Comparison of ENCODE assay signal across 8 cellular contexts in genomic region chr3:23611737-23612295, GRCh38.
DNase-seq lines count a peak whose midpoint lies in the region; ATAC-seq and TF ChIP-seq lines count a peak whose summit lies in the region.

No MANE protein-coding gene starts in this region.

- H3K4me1 ChIP-seq in mucosa of rectum (ENCODE audit: control insufficient read depth in 2 of 2, insufficient read depth in 2 of 2, low read length in 2 of 2), result peaks cover 4 to 11% of the 10 kb centered on the region in 2 donors

- peaks cover 16% of the 10 kb centered on the region for H3K4me1 Mint-ChIP-seq in chondrocyte (ENCODE audit: low read depth)

- H3K36me3 Mint-ChIP-seq in chondrocyte (ENCODE audit: low read depth), result no peaks in the 10 kb centered on the region

- no peaks in the 10 kb centered on the region for H3K27me3 Mint-ChIP-seq in chondrocyte (ENCODE audit: low read depth)

- no peaks in the 10 kb centered on the region for H3K36me3 ChIP-seq in mucosa of rectum (ENCODE audit: control insufficient read depth in 2 of 2, insufficient read depth in 2 of 2, low read length in 2 of 2)

- H3K27ac ChIP-seq in mucosa of rectum (ENCODE audit: low read depth in 2 of 2, low read length in 2 of 2), result peak overlapping the region; percentile 51 to 62

- peak overlapping the region in 1 of 2 donors; percentile 56 for H3K4me3 ChIP-seq in mucosa of rectum (ENCODE audit: low read length in 2 of 2)

- peak; percentile 18 for DNase-seq in AG08396 (ENCODE audit: low spot score)
- peak; percentile 50 for DNase-seq in KBM-7
- DNase-seq in chondrocyte (ENCODE audit: low spot score), result no peak
- no peak for DNase-seq in germinal center (ENCODE audit: low spot score)

- no peak overlapping the region for H3K9ac ChIP-seq in mucosa of rectum (ENCODE audit: low read depth in 1 of 2, low read length in 2 of 2)

- in situ Hi-C loops in KBM-7 (cut with MboI; ENCODE audit: low pct_unique_long_range_greater_than_20kb, low sequenced_read_pairs), result no loop called here

- H3K4me3 Mint-ChIP-seq in chondrocyte (ENCODE audit: unreplicated experiment), result no peak overlapping the region

- H3K9me3 ChIP-seq in mucosa of rectum (ENCODE audit: control insufficient read depth in 2 of 2, low read length in 2 of 2), result no peaks in the 10 kb centered on the region

- H3K27me3 ChIP-seq in mucosa of rectum (ENCODE audit: control insufficient read depth in 2 of 2, insufficient read depth in 2 of 2, low read length in 2 of 2), result no peaks in the 10 kb centered on the region

- no peak for ATAC-seq in GM21526 (IDR thresholded peaks at IDR 0.05; ENCODE audit: low FRiP score, unreplicated experiment)
- no peak for ATAC-seq in HG02870 (IDR thresholded peaks at IDR 0.05; ENCODE audit: unreplicated experiment)
- ATAC-seq in HG03045 (IDR thresholded peaks at IDR 0.05; ENCODE audit: unreplicated experiment), result no peak

- H3K9me3 Mint-ChIP-seq in chondrocyte (ENCODE audit: low read depth), result peaks cover 4% of the 10 kb centered on the region

- no peak for TF ChIP-seq CTCF in chondrocyte (IDR thresholded peaks at IDR 0.05)

- peak overlapping the region; percentile 78 for H3K27ac Mint-ChIP-seq in chondrocyte (ENCODE audit: unreplicated experiment)

Comparison
In these comparisons a context has a peak if more than half of its experiments do, and no peak if none do; other contexts are left out.
1. DNase-seq: peak in AG08396 (single experiment) and KBM-7 (single experiment); none in chondrocyte (single experiment) and germinal center (single experiment).